ENCODE assay signal across 17 cellular contexts in genomic region chrX:87687703-87688102, GRCh38.
"Had no signal": no experiment of that assay in that cellular context is flagged by ENCODE, and none has a peak within 500 bp of the region (broad histone marks: within the 10 kb centered on the region; RNA-seq: fewer than 3 reads in every experiment).

No MANE protein-coding gene starts in this region.

- H3K4me3 Mint-ChIP-seq: naive thymus-derived CD8-positive, alpha-beta T cell; stimulated activated naive B cell treated with anti-CD40 and anti-IgM and Interleukin-4, amounts not matched to agents 10 μg/mL and 1 μg/mL and 100 μg/mL, for 72 hours; stimulated activated naive CD8-positive, alpha-beta T cell treated with anti-CD3 and anti-CD28 coated beads, Interleukin-15, amount 100 ng/mL, for 72 hours had no signal

- H3K27ac Mint-ChIP-seq: naive thymus-derived CD8-positive, alpha-beta T cell; stimulated activated naive B cell treated with anti-CD40 and anti-IgM and Interleukin-4, amounts not matched to agents 10 μg/mL and 1 μg/mL and 100 μg/mL, for 72 hours; stimulated activated naive CD8-positive, alpha-beta T cell treated with anti-CD3 and anti-CD28 coated beads, Interleukin-15, amount 100 ng/mL, for 72 hours had no signal

- H3K4me3 ChIP-seq: mucosa of descending colon, sigmoid colon, skin epidermis, testis, transverse colon had no signal

- H3K4me1 ChIP-seq: foreskin keratinocyte, sigmoid colon, testis, transverse colon had no signal

- H3K36me3 ChIP-seq: sigmoid colon, transverse colon had no signal

- H3K27me3 ChIP-seq: foreskin keratinocyte, sigmoid colon, testis, transverse colon had no signal

- H3K27me3 Mint-ChIP-seq: stimulated activated naive B cell treated with anti-CD40 and anti-IgM and Interleukin-4, amounts not matched to agents 10 μg/mL and 1 μg/mL and 100 μg/mL, for 72 hours; stimulated activated naive CD8-positive, alpha-beta T cell treated with anti-CD3 and anti-CD28 coated beads, Interleukin-15, amount 100 ng/mL, for 72 hours had no signal

- DNase-seq: dermis blood vessel endothelial cell; erythroblast; foreskin keratinocyte; islet precursor cell; mammary epithelial cell; mucosa of descending colon; naive thymus-derived CD8-positive, alpha-beta T cell; posterior cingulate gyrus; sigmoid colon; stimulated activated CD4-positive, alpha-beta T cell treated with anti-CD3 and anti-CD28 coated beads, Interleukin-2, amount 100 ng/mL, for 24 hours; stimulated activated CD4-positive, alpha-beta T cell treated with anti-CD3 and anti-CD28 coated beads, Interleukin-4, amount 100 ng/mL, for 4 hours; stimulated activated naive B cell treated with anti-CD40 and anti-IgM and Interleukin-4, amounts not matched to agents 10 μg/mL and 1 μg/mL and 100 μg/mL, for 72 hours; stimulated activated naive CD8-positive, alpha-beta T cell treated with anti-CD3 and anti-CD28 coated beads, Interleukin-15, amount 100 ng/mL, for 72 hours; testis; transverse colon had no signal

- H3K36me3 Mint-ChIP-seq: naive thymus-derived CD8-positive, alpha-beta T cell; stimulated activated naive B cell treated with anti-CD40 and anti-IgM and Interleukin-4, amounts not matched to agents 10 μg/mL and 1 μg/mL and 100 μg/mL, for 72 hours had no signal

- H3K9me3 ChIP-seq: mucosa of descending colon, sigmoid colon, testis, transverse colon had no signal

- ATAC-seq: left lobe of liver; mucosa of descending colon; naive thymus-derived CD8-positive, alpha-beta T cell; stimulated activated naive B cell treated with anti-CD40 and anti-IgM and Interleukin-4, amounts not matched to agents 10 μg/mL and 1 μg/mL and 100 μg/mL, for 72 hours; stimulated activated naive CD8-positive, alpha-beta T cell treated with anti-CD3 and anti-CD28 coated beads, Interleukin-15, amount 100 ng/mL, for 72 hours had no signal

- H3K4me1 Mint-ChIP-seq: naive thymus-derived CD8-positive, alpha-beta T cell; stimulated activated naive B cell treated with anti-CD40 and anti-IgM and Interleukin-4, amounts not matched to agents 10 μg/mL and 1 μg/mL and 100 μg/mL, for 72 hours; stimulated activated naive CD8-positive, alpha-beta T cell treated with anti-CD3 and anti-CD28 coated beads, Interleukin-15, amount 100 ng/mL, for 72 hours had no signal

- H3K27ac ChIP-seq: foreskin keratinocyte, sigmoid colon, skin epidermis, testis, transverse colon had no signal
